ENCODE assay signal across 8 cellular contexts in the genomic region with DNA sequence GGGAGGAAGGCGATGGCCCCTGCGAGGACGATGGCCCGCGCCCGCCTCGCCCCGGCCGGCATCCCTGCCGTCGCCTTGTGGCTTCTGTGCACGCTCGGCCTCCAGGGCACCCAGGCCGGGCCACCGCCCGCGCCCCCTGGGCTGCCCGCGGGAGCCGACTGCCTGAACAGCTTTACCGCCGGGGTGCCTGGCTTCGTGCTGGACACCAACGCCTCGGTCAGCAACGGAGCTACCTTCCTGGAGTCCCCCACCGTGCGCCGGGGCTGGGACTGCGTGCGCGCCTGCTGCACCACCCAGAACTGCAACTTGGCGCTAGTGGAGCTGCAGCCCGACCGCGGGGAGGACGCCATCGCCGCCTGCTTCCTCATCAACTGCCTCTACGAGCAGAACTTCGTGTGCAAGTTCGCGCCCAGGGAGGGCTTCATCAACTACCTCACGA. TPM values are rescaled to one million over a fixed set of nuclear protein-coding genes. Genes with fewer than 3 reads are reported as not detected.
A peak's percentile ranks its signal among the peaks of the same experiment; 100 is the strongest.
DNase-seq lines count a peak whose midpoint lies in the region; ATAC-seq and TF ChIP-seq lines count a peak whose summit lies in the region.

No MANE protein-coding gene starts in this region.

- H3K9me3 Mint-ChIP-seq in Caco-2 (ENCODE audit: unreplicated experiment), result no peaks in the 10 kb centered on the region

- no peak for TF ChIP-seq CTCF in Caco-2 (IDR thresholded peaks at IDR 0.05; ENCODE audit: insufficient read depth in 1 of 2, low read depth in 1 of 2, low read length in 1 of 2, severe bottlenecking in 1 of 2, unreplicated experiment in 1 of 2)

- no peak overlapping the region for H3K27ac ChIP-seq in skeletal muscle tissue (ENCODE audit: low read depth, low read length)

- peaks cover 34% of the 10 kb centered on the region for H3K4me1 ChIP-seq in Caco-2
- peaks cover 8 to 12% (median 10%) of the 10 kb centered on the region in 3 donors for H3K4me1 ChIP-seq in skeletal muscle tissue (ENCODE audit: control insufficient read depth in 3 of 3, insufficient read depth in 3 of 3, low read length in 3 of 3)

- no peaks in the 10 kb centered on the region for H3K27me3 Mint-ChIP-seq in Caco-2 (ENCODE audit: insufficient read depth, unreplicated experiment)

- CTCF ChIA-PET in Caco-2 (lab: Charles Lee), result interaction anchor here (0.5 to 3.0 kb wide), 10 partner anchors 13 to 150 kb away, joined by 3 to 12 read pairs (median 5); a partner anchor contains a TSS

- peaks cover 31% of the 10 kb centered on the region for H3K36me3 Mint-ChIP-seq in Caco-2 (ENCODE audit: insufficient read depth, unreplicated experiment)

- DNase-seq in Caco-2, result no peak
- DNase-seq in NCI-H2171 treated with DMSO at 0.1 percent for 48 hours (lab: John Stamatoyannopoulos, UW), result peak; percentile 32
- DNase-seq in activated effector memory CD4-positive, alpha-beta T cell treated with Interleukin-2 at 50 U/mL for 16 hours, result peak; percentile 17
- peak; percentile 34 for DNase-seq in left cardiac atrium
- no peak for DNase-seq in DMS153 (lab: John Stamatoyannopoulos, UW)
- DNase-seq in NCI-H2196 (lab: John Stamatoyannopoulos, UW; ENCODE audit: unreplicated experiment), result no peak
- no peak for DNase-seq in HK-2 (ENCODE audit: unreplicated experiment)

- H3K27ac Mint-ChIP-seq in Caco-2 (ENCODE audit: unreplicated experiment), result peak overlapping the region; percentile 93

- intact Hi-C loops in Caco-2 (cut with micrococcal nuclease; ENCODE audit: unreplicated experiment), result no loop called here
- intact Hi-C loops in left cardiac atrium (cut with DNase I), result no loop called here

- POLR2A ChIA-PET in Caco-2 (lab: Charles Lee), result interaction anchor here (0.6 to 3.8 kb wide), 11 partner anchors 12 to 270 kb away, joined by 3 to 23 read pairs (median 6); a partner anchor contains a TSS

- H3K9ac ChIP-seq in skeletal muscle tissue (ENCODE audit: low read depth in 1 of 3, low read length in 3 of 3), result peak overlapping the region in 1 of 3 donors; percentile 40

- no TSS peak for BruUV-seq in Caco-2 (replicated peaks; lab: Mats Ljungman, UMichigan)

- peaks cover 4% of the 10 kb centered on the region for H3K36me3 ChIP-seq in Caco-2 (ENCODE audit: control insufficient read depth, insufficient read depth, low read length)
- H3K36me3 ChIP-seq in skeletal muscle tissue (ENCODE audit: control insufficient read depth in 3 of 3, insufficient read depth in 3 of 3, low read length in 3 of 3), result no peaks in the 10 kb centered on the region

- H3K27me3 ChIP-seq in Caco-2 (replicated peaks; ENCODE audit: control insufficient read depth, insufficient read depth, low read length) (no peaks in the 10 kb centered on the region), skeletal muscle tissue (ENCODE audit: control insufficient read depth in 3 of 3, insufficient read depth in 3 of 3, low read length in 3 of 3) (peaks cover 30 to 37% (median 33%) of the 10 kb centered on the region in 3 donors)

- ATAC-seq in left cardiac atrium, result peak; percentile 25 to 33

- H3K4me1 Mint-ChIP-seq in Caco-2 (ENCODE audit: low read depth, unreplicated experiment), result peaks cover 9% of the 10 kb centered on the region

- no peaks in the 10 kb centered on the region for H3K9me3 ChIP-seq in Caco-2
- H3K9me3 ChIP-seq in skeletal muscle tissue (ENCODE audit: control insufficient read depth in 3 of 3, low read length in 3 of 3), result no peaks in the 10 kb centered on the region

- H3K4me3 ChIP-seq in Caco-2 (ENCODE audit: low read depth, low read length), result peak overlapping the region; percentile 85
- peak overlapping the region; percentile 58 to 63 (median 59) for H3K4me3 ChIP-seq in skeletal muscle tissue (ENCODE audit: low read length in 3 of 3)

- H3K4me3 Mint-ChIP-seq in Caco-2 (ENCODE audit: unreplicated experiment), result peak overlapping the region; percentile 99

RNA-seq across cellular contexts. Expression of a gene that starts 0.7 kb away (rescaled TPM):
- total RNA-seq in Caco-2 (2022) (290 and 305 TPM in 2 replicates), left cardiac atrium (1 to 10 TPM; 1.3 to 1.4 TPM), skeletal muscle tissue (under 0.01 TPM)

RNA-seq across cellular contexts. Expression of a gene that starts 16.1 kb away (rescaled TPM):
- total RNA-seq in Caco-2 (2022), result 0.43 TPM in 1 of 2 replicates, not detected in the other
- not detected for total RNA-seq in left cardiac atrium
- total RNA-seq in skeletal muscle tissue, result not detected

RNA-seq across cellular contexts. Expression of a gene that starts 29.5 kb away (rescaled TPM):
- total RNA-seq in Caco-2 (2022) (3.2 and 4.4 TPM in 2 replicates), left cardiac atrium (not detected), skeletal muscle tissue (1.0 TPM)

RNA-seq across cellular contexts. Expression of a gene that starts 37.3 kb away (rescaled TPM):
- total RNA-seq in Caco-2 (2022), result 26.3 and 30.1 TPM in 2 replicates
- total RNA-seq in left cardiac atrium, result 10 to 100 TPM; 18.8 to 19.2 TPM
- 10.4 TPM for total RNA-seq in skeletal muscle tissue

RNA-seq across cellular contexts. Expression of a gene that starts 37.7 kb away (rescaled TPM):
- total RNA-seq in Caco-2 (2022) (26.7 and 26.9 TPM in 2 replicates), left cardiac atrium (10 to 100 TPM; 12.7 to 26.8 TPM), skeletal muscle tissue (19.8 TPM)

Comparison
In these comparisons a context has a peak if more than half of its experiments do, and no peak if none do; other contexts are left out.
1. DNase-seq: peak in NCI-H2171 treated with DMSO at 0.1 percent for 48 hours (single experiment), activated effector memory CD4-positive, alpha-beta T cell treated with Interleukin-2 at 50 U/mL for 16 hours (single experiment) and left cardiac atrium (single experiment); none in Caco-2 (0 of 2), DMS153 (single experiment), NCI-H2196 (single experiment) and HK-2 (single experiment).
2. RNA of a gene that starts 0.7 kb away (total RNA-seq): 290 to 305 TPM in Caco-2; 1.3 to 1.4 TPM in left cardiac atrium and under 0.01 TPM in skeletal muscle tissue (single experiment); every median in the first group is over 100 times any median in the second.